Comparison of ENCODE assay signal across 26 cellular contexts in the genomic region with DNA sequence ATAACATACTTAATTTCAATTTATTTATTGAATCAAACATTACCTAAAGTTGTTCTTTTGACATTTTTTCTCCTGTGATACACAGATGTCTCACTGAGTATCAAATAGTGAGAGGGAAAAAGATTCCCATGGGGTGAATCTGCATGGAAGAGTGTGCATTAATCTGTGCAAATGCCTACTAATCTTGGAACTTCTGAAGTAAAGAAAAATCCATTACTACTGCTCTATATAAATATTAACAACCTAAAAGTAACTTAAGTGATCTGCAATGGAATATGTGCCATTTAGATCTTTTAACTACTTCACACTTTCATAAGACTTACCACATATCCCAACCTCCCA.
"Had no signal": no experiment of that assay in that cellular context is flagged by ENCODE, and none has a peak within 500 bp of the region (broad histone marks: within the 10 kb centered on the region; RNA-seq: fewer than 3 reads in every experiment).

No MANE protein-coding gene starts in this region.

- ATAC-seq: effector memory CD8-positive, alpha-beta T cell; esophagus mucosa; gastrocnemius medialis; left lobe of liver; naive thymus-derived CD4-positive, alpha-beta T cell had no signal

- DNase-seq: colonic mucosa; cortex of kidney; effector CD8-positive, alpha-beta T cell; effector memory CD8-positive, alpha-beta T cell; endodermal cell; esophagus squamous epithelium; foreskin fibroblast; foreskin melanocyte; gastrocnemius medialis; glutamatergic neuron; head of caudate nucleus; hippocampal formation; left cardiac atrium; left ventricle myocardium inferior; lower lobe of right lung; mesenchymal stem cell; midbrain; naive thymus-derived CD4-positive, alpha-beta T cell had no signal

- H3K9me3 Mint-ChIP-seq: effector memory CD8-positive, alpha-beta T cell; endodermal cell had no signal

- H3K27me3 ChIP-seq: colonic mucosa, esophagus squamous epithelium, gastrocnemius medialis, heart right ventricle had no signal

- H3K4me1 ChIP-seq: colonic mucosa had no signal

- H3K9me3 ChIP-seq: colonic mucosa, esophagus squamous epithelium, gastrocnemius medialis, heart right ventricle, left ventricle myocardium inferior, lower lobe of right lung had no signal

- H3K27ac Mint-ChIP-seq: dendritic cell treated with granulocyte-macrophage colony-stimulating factor and Interleukin-4, amounts not matched to agents 40 ng/mL and 50 ng/mL, for 4 days; effector memory CD8-positive, alpha-beta T cell; endodermal cell had no signal

- FAIRE-seq: endometrium, islet of Langerhans, keratinocyte had no signal

- H3K27ac ChIP-seq: colonic mucosa, epithelial cell of prostate, esophagus squamous epithelium, gastrocnemius medialis, left ventricle myocardium inferior, lower lobe of right lung had no signal

- H3K36me3 ChIP-seq: colonic mucosa, esophagus squamous epithelium, gastrocnemius medialis, heart right ventricle, left ventricle myocardium inferior, lower lobe of right lung had no signal

- H3K27me3 Mint-ChIP-seq: dendritic cell treated with granulocyte-macrophage colony-stimulating factor and Interleukin-4, amounts not matched to agents 40 ng/mL and 50 ng/mL, for 4 days; effector memory CD8-positive, alpha-beta T cell; naive thymus-derived CD4-positive, alpha-beta T cell had no signal

- H3K4me3 Mint-ChIP-seq: dendritic cell treated with granulocyte-macrophage colony-stimulating factor and Interleukin-4, amounts not matched to agents 40 ng/mL and 50 ng/mL, for 4 days; effector memory CD8-positive, alpha-beta T cell; endodermal cell; naive thymus-derived CD4-positive, alpha-beta T cell had no signal

- H3K4me3 ChIP-seq: colonic mucosa, esophagus squamous epithelium, gastrocnemius medialis, heart right ventricle, left ventricle myocardium inferior, lower lobe of right lung had no signal
